ENCODE assay signal across 8 cellular contexts in the genomic region with DNA sequence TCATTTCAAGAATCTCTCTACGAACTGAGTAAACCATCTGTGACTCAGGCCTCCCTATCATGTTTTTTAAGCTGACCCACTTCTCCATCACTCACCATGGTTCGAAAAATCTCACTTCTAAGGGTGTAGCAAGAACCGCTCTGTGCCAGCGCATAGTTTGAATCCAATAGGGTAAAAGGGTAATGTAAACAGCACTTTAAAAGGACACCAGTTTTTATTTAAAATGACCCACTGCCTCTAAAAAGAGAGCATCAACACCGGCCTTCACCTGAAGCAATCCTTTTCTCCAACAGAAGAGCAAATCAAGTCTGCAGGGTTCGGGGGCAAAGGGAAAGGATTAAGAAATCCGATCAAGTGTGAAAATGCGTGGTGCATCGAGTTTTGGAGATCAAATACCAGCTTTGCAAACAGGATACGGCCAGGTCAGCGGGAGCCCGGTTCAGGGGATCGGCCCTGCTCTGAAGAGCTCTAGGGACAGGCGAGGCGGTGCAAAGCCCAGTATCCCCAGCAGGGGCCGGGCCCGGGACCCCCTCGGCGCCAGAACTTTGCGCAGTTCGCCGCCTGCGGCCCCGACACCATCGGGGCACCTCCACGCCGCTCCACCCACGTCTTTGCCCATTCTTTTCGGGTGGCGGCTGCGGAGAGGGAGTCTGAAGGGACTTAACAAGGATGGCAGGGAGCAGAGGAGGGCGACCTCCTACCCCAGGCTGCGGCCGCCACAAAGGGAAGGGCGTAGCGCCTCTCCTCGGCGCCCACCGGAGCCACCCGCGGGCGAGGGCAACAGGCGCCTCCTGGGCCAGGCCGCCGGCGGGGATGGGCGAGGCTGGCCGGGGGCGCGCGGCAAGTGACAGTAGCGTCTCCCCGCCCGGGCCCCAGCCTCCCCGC. TPM values are rescaled to one million over a fixed set of nuclear protein-coding genes. Genes with fewer than 3 reads are reported as not detected.
A peak's percentile ranks its signal among the peaks of the same experiment; 100 is the strongest.
DNase-seq lines count a peak whose midpoint lies in the region; ATAC-seq and TF ChIP-seq lines count a peak whose summit lies in the region.

No MANE protein-coding gene starts in this region.

- peak; percentile 37 for ATAC-seq in HG02678 (IDR thresholded peaks at IDR 0.05; ENCODE audit: unreplicated experiment)
- ATAC-seq in stimulated activated effector memory CD8-positive, alpha-beta T cell treated with anti-CD3 and anti-CD28 coated beads, Interleukin-12 subunit alpha, Interleukin-12 subunit beta, amount 100 ng/mL, for 72 hours: peak; percentile 80

- no peaks in the 10 kb centered on the region for H3K27me3 Mint-ChIP-seq in mesothelial cell of epicardium (ENCODE audit: low read depth)

- peaks cover 39% of the 10 kb centered on the region for H3K4me1 Mint-ChIP-seq in mesothelial cell of epicardium
- H3K4me1 Mint-ChIP-seq in stimulated activated effector memory CD8-positive, alpha-beta T cell treated with anti-CD3 and anti-CD28 coated beads, Interleukin-12 subunit alpha, Interleukin-12 subunit beta, amount 100 ng/mL, for 72 hours: peaks cover 33% of the 10 kb centered on the region

- TF ChIP-seq CTCF in mesothelial cell of epicardium (IDR thresholded peaks at IDR 0.05; ENCODE audit: unreplicated experiment): peak; percentile 43

- H3K4me3 Mint-ChIP-seq in mesothelial cell of epicardium: peak overlapping the region; percentile 91
- peak overlapping the region; percentile 89 for H3K4me3 Mint-ChIP-seq in stimulated activated effector memory CD8-positive, alpha-beta T cell treated with anti-CD3 and anti-CD28 coated beads, Interleukin-12 subunit alpha, Interleukin-12 subunit beta, amount 100 ng/mL, for 72 hours

- H3K36me3 Mint-ChIP-seq in mesothelial cell of epicardium: no peaks in the 10 kb centered on the region
- peaks cover 5% of the 10 kb centered on the region for H3K36me3 Mint-ChIP-seq in stimulated activated effector memory CD8-positive, alpha-beta T cell treated with anti-CD3 and anti-CD28 coated beads, Interleukin-12 subunit alpha, Interleukin-12 subunit beta, amount 100 ng/mL, for 72 hours

- H3K9me3 Mint-ChIP-seq in mesothelial cell of epicardium: no peaks in the 10 kb centered on the region
- no peaks in the 10 kb centered on the region for H3K9me3 Mint-ChIP-seq in stimulated activated effector memory CD8-positive, alpha-beta T cell treated with anti-CD3 and anti-CD28 coated beads, Interleukin-12 subunit alpha, Interleukin-12 subunit beta, amount 100 ng/mL, for 72 hours

- peak overlapping the region; percentile 91 for H3K27ac Mint-ChIP-seq in mesothelial cell of epicardium
- peak overlapping the region; percentile 91 for H3K27ac Mint-ChIP-seq in stimulated activated effector memory CD8-positive, alpha-beta T cell treated with anti-CD3 and anti-CD28 coated beads, Interleukin-12 subunit alpha, Interleukin-12 subunit beta, amount 100 ng/mL, for 72 hours

- DNase-seq in NK-92 treated with Interleukin-12 subunit alpha and Interleukin-12 subunit beta, amount 100 ng/mL, for 24 hours (lab: John Stamatoyannopoulos, UW): peak; percentile 26
- DNase-seq in NK-92 (lab: John Stamatoyannopoulos, UW; ENCODE audit: unreplicated experiment): no peak
- peak; percentile 66 for DNase-seq in NCI-H146 treated with DMSO at 0.1 percent for 48 hours (lab: John Stamatoyannopoulos, UW; ENCODE audit: unreplicated experiment)
- DNase-seq in activated CD8-positive, alpha-beta memory T cell treated with anti-CD3 and anti-CD28 coated beads for 24 hours: peak; percentile 79
- peak; percentile 37 for DNase-seq in epidermal melanocyte (ENCODE audit: insufficient read length, low spot score)
- peak; percentile 45 to 78 for DNase-seq in mesothelial cell of epicardium (ENCODE audit: low spot score in 2 of 2, unreplicated experiment in 2 of 2)
- DNase-seq in stimulated activated effector memory CD8-positive, alpha-beta T cell treated with anti-CD3 and anti-CD28 coated beads, Interleukin-12 subunit alpha, Interleukin-12 subunit beta, amount 100 ng/mL, for 72 hours (ENCODE audit: low spot score in 2 of 2): peak; percentile 24 to 79

RNA-seq across cellular contexts. Expression of a gene that starts 0.8 kb away (rescaled TPM):
- total RNA-seq in mesothelial cell of epicardium: 19.3 to 21.9 TPM (median 20.0 TPM) in 3 replicates
